In the genomic region with DNA sequence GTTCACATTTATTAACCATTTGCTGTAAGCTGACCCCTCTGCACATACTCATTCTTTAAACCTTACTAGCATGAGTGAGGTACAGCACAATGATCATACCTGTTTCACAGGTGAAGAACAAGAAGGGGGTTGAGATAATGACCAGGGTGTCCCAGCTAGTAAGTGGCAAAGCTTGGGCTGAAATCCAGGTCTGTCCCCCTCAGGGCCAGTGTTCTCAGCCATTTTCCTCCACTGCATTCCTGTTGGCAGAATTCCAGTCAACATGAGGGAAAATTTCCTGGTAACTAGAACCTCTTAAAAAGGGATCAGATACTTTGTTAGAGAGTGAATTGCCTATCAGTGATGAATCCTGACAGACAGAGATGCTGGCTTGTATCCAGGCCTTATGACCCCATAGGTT, we compare ENCODE assay signal across 24 cellular contexts. TPM values are rescaled to one million over a fixed set of nuclear protein-coding genes. Genes with fewer than 3 reads are reported as not detected.
DNase-seq lines count a peak whose midpoint lies in the region; ATAC-seq and FAIRE-seq lines count a peak whose summit lies in the region.
"Had no signal": no experiment of that assay in that cellular context is flagged by ENCODE, and none has a peak within 500 bp of the region (broad histone marks: within the 10 kb centered on the region; RNA-seq: fewer than 3 reads in every experiment).

No MANE protein-coding gene starts in this region.

- DNase-seq in NCI-H2227 (lab: John Stamatoyannopoulos, UW; ENCODE audit: unreplicated experiment) (peak; percentile 13), NCI-H2227 treated with DMSO at 0.1 percent for 48 hours (lab: John Stamatoyannopoulos, UW) (no peak), NCI-H128 (lab: John Stamatoyannopoulos, UW; ENCODE audit: unreplicated experiment) (peak; percentile 47), NCI-H345 treated with DMSO at 0.1 percent for 48 hours (lab: John Stamatoyannopoulos, UW; ENCODE audit: unreplicated experiment) (peak; percentile 8), urothelium cell line (ENCODE audit: low spot score) (no peak), SHP77 (lab: John Stamatoyannopoulos, UW) (no peak), left ventricle myocardium superior (no peak)
- DNase-seq: activated CD4-positive, alpha-beta T cell treated with anti-CD3 and anti-CD28 coated beads, Interleukin-2, amount 10 ng/mL, durations not matched to agents 24 days and 14 days; activated naive CD4-positive, alpha-beta T cell treated with anti-CD3 and anti-CD28 coated beads for 36 hours; activated T-cell treated with anti-CD3 and anti-CD28 coated beads, Interleukin-2, amount 50 U/mL, for 72 hours; amniotic stem cell; colonic mucosa; left ventricle myocardium inferior; naive B cell; NCI-H82; nucleus accumbens; stimulated activated CD8-positive, alpha-beta memory T cell treated with anti-CD3 and anti-CD28 coated beads, Interleukin-4, amount 100 ng/mL, for 48 hours had no signal

- intact Hi-C loops in left ventricle myocardium superior (cut with micrococcal nuclease) = no loop called here

- peak; percentile 9 for FAIRE-seq in urothelium cell line (lab: Jason Lieb, UNC)
- FAIRE-seq: A204.1, islet of Langerhans had no signal

- ATAC-seq in left ventricle myocardium superior (no peak), HG03175 (IDR thresholded peaks at IDR 0.05; ENCODE audit: unreplicated experiment) (no peak)
- ATAC-seq: activated T-cell treated with anti-CD3 and anti-CD28 coated beads, Interleukin-2, amount 50 U/mL, for 72 hours; gastroesophageal sphincter had no signal

RNA-seq across cellular contexts. Expression of a gene that starts 48.1 kb away (rescaled TPM):
- total RNA-seq in left ventricle myocardium superior = not detected
- total RNA-seq: activated CD4-positive, alpha-beta T cell treated with anti-CD3 and anti-CD28 coated beads, Interleukin-2, amount 10 ng/mL, durations not matched to agents 24 days and 14 days; activated naive CD4-positive, alpha-beta T cell treated with anti-CD3 and anti-CD28 coated beads for 36 hours; activated T-cell treated with anti-CD3 and anti-CD28 coated beads, Interleukin-2, amount 50 U/mL, for 72 hours; colonic mucosa; gastroesophageal sphincter; left ventricle myocardium inferior; OCI-LY7; pulmonary artery endothelial cell; tibial nerve had no signal

RNA-seq across cellular contexts. Expression of a gene that starts 53.0 kb away (rescaled TPM):
- 5.8 TPM for total RNA-seq in left ventricle myocardium superior
- total RNA-seq: activated CD4-positive, alpha-beta T cell treated with anti-CD3 and anti-CD28 coated beads, Interleukin-2, amount 10 ng/mL, durations not matched to agents 24 days and 14 days; OCI-LY7 had no signal

Comparison
In these comparisons a context has a peak if more than half of its experiments do, and no peak if none do; other contexts are left out.
1. DNase-seq: peak in NCI-H2227 (single experiment), NCI-H128 (single experiment) and NCI-H345 treated with DMSO at 0.1 percent for 48 hours (single experiment); none in NCI-H2227 treated with DMSO at 0.1 percent for 48 hours (single experiment), urothelium cell line (single experiment), SHP77 (0 of 2) and left ventricle myocardium superior (single experiment).